ENCODE assay signal across 8 cellular contexts in genomic region chr15:68821190-68821897, GRCh38. TPM values are rescaled to one million over a fixed set of nuclear protein-coding genes. Genes with fewer than 3 reads are reported as not detected.
DNase-seq lines count a peak whose midpoint lies in the region; ATAC-seq and TF ChIP-seq lines count a peak whose summit lies in the region.

No MANE protein-coding gene starts in this region.

- TF ChIP-seq CTCF in RWPE1 (conservative IDR thresholded peaks at IDR 0.05; ENCODE audit: low read depth), result no peak
- TF ChIP-seq CTCF in natural killer cell (IDR thresholded peaks at IDR 0.05), result no peak

- CTCF ChIA-PET in RWPE1 (lab: Yijun Ruan, JAX), result interaction anchor here (0.6 kb wide), 1 partner anchor 145 kb away, joined by 3 read pairs; no protein-coding TSS in a partner anchor

- H3K27ac ChIP-seq in RWPE1, result peak overlapping the region; percentile 93

- H3K4me3 Mint-ChIP-seq in natural killer cell, result peak overlapping the region; percentile 100

- intact Hi-C loops in natural killer cell (cut with micrococcal nuclease), result loop anchor here (1.0 kb wide), 1 partner anchor 30 kb away; no protein-coding TSS in a partner anchor

- H3K4me1 ChIP-seq in endocrine pancreas (ENCODE audit: control insufficient read depth, insufficient read depth, low read length), result peaks cover 10% of the 10 kb centered on the region

- DNase-seq in NCI-H2227 treated with DMSO at 0.1 percent for 48 hours (lab: John Stamatoyannopoulos, UW) (peak; percentile 12), NCI-H2227 (lab: John Stamatoyannopoulos, UW; ENCODE audit: unreplicated experiment) (no peak), RWPE1 (ENCODE audit: low spot score) (no peak), natural killer cell (no peak), NCI-H1694 (lab: John Stamatoyannopoulos, UW) (no peak), NCI-H2081 (lab: John Stamatoyannopoulos, UW) (no peak)

- no peaks in the 10 kb centered on the region for H3K27me3 Mint-ChIP-seq in natural killer cell (ENCODE audit: low read depth in 2 of 2)

- POLR2A ChIA-PET in RWPE1 (lab: Yijun Ruan, JAX; ENCODE audit: low non-redundant PET), result interaction anchor here (0.6 kb wide), 1 partner anchor 49 kb away, joined by 3 read pairs; no protein-coding TSS in a partner anchor

- no peaks in the 10 kb centered on the region for H3K36me3 ChIP-seq in endocrine pancreas (ENCODE audit: control insufficient read depth, insufficient read depth, low read length)

- H3K27ac Mint-ChIP-seq in natural killer cell, result peak overlapping the region; percentile 97 to 99

- peak overlapping the region; percentile 88 for H3K4me3 ChIP-seq in endocrine pancreas (ENCODE audit: control insufficient read depth, insufficient read depth, low read length)

- no peaks in the 10 kb centered on the region for H3K9me3 ChIP-seq in endocrine pancreas (ENCODE audit: control insufficient read depth, low read length)

- no peaks in the 10 kb centered on the region for H3K27me3 ChIP-seq in endocrine pancreas (ENCODE audit: control insufficient read depth, insufficient read depth, low read length)

- no peaks in the 10 kb centered on the region for H3K36me3 Mint-ChIP-seq in natural killer cell

- peaks cover 32 to 35% of the 10 kb centered on the region in 2 donors for H3K4me1 Mint-ChIP-seq in natural killer cell

- H3K9ac ChIP-seq in endocrine pancreas (ENCODE audit: control insufficient read depth, insufficient read depth, low read length), result peak overlapping the region; percentile 73

- ATAC-seq in HG02840 (IDR thresholded peaks at IDR 0.05; ENCODE audit: low FRiP score, unreplicated experiment) (peak; percentile 1), natural killer cell (no peak)

- no peaks in the 10 kb centered on the region for H3K9me3 Mint-ChIP-seq in natural killer cell

RNA-seq across cellular contexts. Expression of gene ANP32A, which starts 0.6 kb away (rescaled TPM):
- total RNA-seq in natural killer cell, result 100 to 1,000 TPM; 133 to 150 (median 148) TPM
